8 cellular contexts compared by ENCODE assay signal in genomic region chr13:52405369-52405766, GRCh38. TPM values are rescaled to one million over a fixed set of nuclear protein-coding genes. Genes with fewer than 3 reads are reported as not detected.
DNase-seq lines count a peak whose midpoint lies in the region; ATAC-seq, FAIRE-seq and TF ChIP-seq lines count a peak whose summit lies in the region.

No MANE protein-coding gene starts in this region.

- H3K4me1 Mint-ChIP-seq in natural killer cell = peaks cover 14 to 25% of the 10 kb centered on the region in 2 donors

- DNase-seq in BE2C = no peak
- no peak for DNase-seq in MG63
- DNase-seq in endothelial cell of umbilical vein (ENCODE audit: low read depth, low spot score) = peak; percentile 52
- no peak for DNase-seq in natural killer cell
- no peak for DNase-seq in GOT3 (lab: John Stamatoyannopoulos, UW)
- no peak for DNase-seq in GM19239 (ENCODE audit: insufficient read length, low spot score)
- DNase-seq in HPDE6-E6E7 (ENCODE audit: extremely low spot score) = no peak

- H3K27ac Mint-ChIP-seq in natural killer cell = peak overlapping the region in 1 of 2 donors; percentile 75

- BruUV-seq in endothelial cell of umbilical vein (replicated peaks; lab: Mats Ljungman, UMichigan) = TSS peak; percentile 42

- H3K79me2 ChIP-seq in endothelial cell of umbilical vein (ENCODE audit: control insufficient read depth, insufficient read depth, low read length) = peaks cover 19% of the 10 kb centered on the region

- CTCF ChIA-PET in endothelial cell of umbilical vein (lab: Charles Lee) = interaction anchor here (1.0 to 11.9 kb wide), 6 partner anchors 10 to 44 kb away, joined by 3 to 142 read pairs (median 6); partner anchors contain the start of gene VPS36

- peak overlapping the region; percentile 96 for H3K9ac ChIP-seq in endothelial cell of umbilical vein (replicated peaks; ENCODE audit: extremely low read depth, insufficient read depth, low read length)

- intact Hi-C loops in endothelial cell of umbilical vein (cut with micrococcal nuclease) = loop anchor here (2.0 kb wide), 2 partner anchors 31 to 61 kb away; no protein-coding TSS in a partner anchor
- intact Hi-C loops in natural killer cell (cut with micrococcal nuclease) = no loop called here

- dilution Hi-C loops in endothelial cell of umbilical vein (cut with MboI; ENCODE audit: extremely low pct_ligation_motif_present, low sequenced_read_pairs) = no loop called here

- H3K9me3 ChIP-seq in BE2C (no peaks in the 10 kb centered on the region), MG63 (no peaks in the 10 kb centered on the region), endothelial cell of umbilical vein (replicated peaks; ENCODE audit: control insufficient read depth, insufficient read depth, low read length) (no peaks in the 10 kb centered on the region)

- no peak for FAIRE-seq in endothelial cell of umbilical vein (lab: Jason Lieb, UNC)
- no peak for FAIRE-seq in GM19239 (lab: Jason Lieb, UNC)

- H3K27ac ChIP-seq in endothelial cell of umbilical vein (ENCODE audit: insufficient read depth, low read depth, low read length) = peak overlapping the region; percentile 81

- TF ChIP-seq CTCF in BE2C (IDR thresholded peaks at IDR 0.05; ENCODE audit: low read depth, low read length) (no peak), endothelial cell of umbilical vein (IDR thresholded peaks at IDR 0.05; ENCODE audit: extremely low read depth in 1 of 2, insufficient read depth in 1 of 2, low read depth in 1 of 2, low read length in 2 of 2) (no peak), natural killer cell (IDR thresholded peaks at IDR 0.05) (no peak)

- no peaks in the 10 kb centered on the region for H3K36me3 Mint-ChIP-seq in natural killer cell

- H3K4me3 ChIP-seq in BE2C (ENCODE audit: low read depth, low read length) (peak overlapping the region; percentile 56), MG63 (peak overlapping the region; percentile 73), endothelial cell of umbilical vein (replicated peaks in 1 of 3; ENCODE audit: insufficient read depth in 1 of 3, low read depth in 1 of 3, low read length in 3 of 3) (peak overlapping the region; percentile 71 to 99 (median 74))

- H3K9me1 ChIP-seq in endothelial cell of umbilical vein (replicated peaks; ENCODE audit: control insufficient read depth, extremely low read depth, insufficient read depth, low read length) = no peaks in the 10 kb centered on the region

- no peaks in the 10 kb centered on the region for H3K4me1 ChIP-seq in BE2C
- H3K4me1 ChIP-seq in endothelial cell of umbilical vein (ENCODE audit: control insufficient read depth, extremely low read depth, insufficient read depth, low read length) = peaks cover 21% of the 10 kb centered on the region

- no peak for TF ChIP-seq POLR2A in endothelial cell of umbilical vein (IDR thresholded peaks at IDR 0.05; ENCODE audit: low read depth, low read length)

- peak overlapping the region; percentile 82 for H3K4me3 Mint-ChIP-seq in natural killer cell

- H3K27me3 ChIP-seq in BE2C (peaks cover 19% of the 10 kb centered on the region), MG63 (no peaks in the 10 kb centered on the region), endothelial cell of umbilical vein (ENCODE audit: control insufficient read depth in 2 of 2, insufficient read depth in 2 of 2, low read length in 2 of 2) (no peaks in the 10 kb centered on the region)

- peaks cover 9 to 18% of the 10 kb centered on the region in 2 donors for H3K27me3 Mint-ChIP-seq in natural killer cell (ENCODE audit: low read depth in 2 of 2)

- ATAC-seq in natural killer cell = peak in 2 of 3 donors; percentile 12 to 23
- no peak for ATAC-seq in HG02610 (IDR thresholded peaks at IDR 0.05; ENCODE audit: unreplicated experiment)

- H3K36me3 ChIP-seq in BE2C (no peaks in the 10 kb centered on the region), MG63 (peaks cover 6% of the 10 kb centered on the region), endothelial cell of umbilical vein (ENCODE audit: control insufficient read depth in 2 of 2, extremely low read depth in 1 of 2, insufficient read depth in 2 of 2, low read length in 2 of 2) (peaks cover 0 to 3% of the 10 kb centered on the region in 2 experiments)

- POLR2A ChIA-PET in endothelial cell of umbilical vein (lab: Charles Lee) = interaction anchor here (0.7 to 2.9 kb wide), 4 partner anchors 13 to 44 kb away, joined by 3 to 16 read pairs (median 6); partner anchors contain the start of gene VPS36

- H4K20me1 ChIP-seq in endothelial cell of umbilical vein (replicated peaks; ENCODE audit: control insufficient read depth, extremely low read depth, insufficient read depth, low read length) = no peaks in the 10 kb centered on the region

- H2AFZ ChIP-seq in endothelial cell of umbilical vein (ENCODE audit: low read depth, low read length) = peak overlapping the region; percentile 76

- H3K4me2 ChIP-seq in endothelial cell of umbilical vein (ENCODE audit: insufficient read depth, low read length) = peak overlapping the region; percentile 99

- no peaks in the 10 kb centered on the region for H3K9me3 Mint-ChIP-seq in natural killer cell

TF ChIP-seq in endothelial cell of umbilical vein, 7 proteins besides CTCF, POLR2A, EP300 and RAD21:
- TF ChIP-seq EZH2 (IDR thresholded peaks at IDR 0.05; ENCODE audit: borderline replicate concordance, low read depth, low read length, severe bottlenecking) = no peak
- no peak for TF ChIP-seq GATA2 (IDR thresholded peaks at IDR 0.05; ENCODE audit: insufficient read depth, insufficient read length, low read depth, low read length)
- no peak for TF ChIP-seq POLR2AphosphoS5 (IDR thresholded peaks at IDR 0.05; ENCODE audit: insufficient read depth, low read depth, low read length)
- TF ChIP-seq JUN (IDR thresholded peaks at IDR 0.05; ENCODE audit: borderline replicate concordance, insufficient read depth, insufficient read length, low read depth) = no peak
- TF ChIP-seq FOS (IDR thresholded peaks at IDR 0.05; ENCODE audit: borderline replicate concordance, insufficient read depth, low read length) = no peak
- no peak for TF ChIP-seq MYC (IDR thresholded peaks at IDR 0.05; ENCODE audit: low read depth, low read length)
- TF ChIP-seq MAX (IDR thresholded peaks at IDR 0.05; ENCODE audit: insufficient read depth, insufficient read length) = no peak

RNA-seq across cellular contexts. Expression of gene THSD1, which starts 0.6 kb away (rescaled TPM):
- polyA plus RNA-seq in BE2C (2012; ENCODE audit: insufficient read depth, insufficient read length, low read depth) = 0.74 TPM
- total RNA-seq in MG63 (2014; rRNA removed; shearing (Covaris generic); ENCODE audit: low replicate concordance) = 11.3 and 17.9 TPM in 2 replicates
- total RNA-seq in endothelial cell of umbilical vein (25.2 and 25.4 TPM in 2 replicates), natural killer cell (1 to 10 TPM in 1 of 3 donors, under 1 TPM in 2; 0.61 to 1.2 (median 0.84) TPM)
- polyA plus RNA-seq in endothelial cell of umbilical vein = 23.9 and 27.6 TPM in 2 replicates
- polyA plus RNA-seq in endothelial cell of umbilical vein (2011; cell fraction: cytosol; rRNA removed) = 27.3 and 27.8 TPM in 2 replicates
- 34.2 and 36.1 TPM in 2 replicates for polyA plus RNA-seq in endothelial cell of umbilical vein (2011; cell fraction: nucleus; rRNA removed)
- polyA plus RNA-seq in endothelial cell of umbilical vein (2012) = 18.3 and 23.2 TPM in 2 replicates
- 52.2 and 52.9 TPM in 2 replicates for polyA minus RNA-seq in endothelial cell of umbilical vein
- polyA minus RNA-seq in endothelial cell of umbilical vein (2011; cell fraction: cytosol; rRNA and poly(A)+ RNA removed) = 1.4 TPM
- 26.7 and 27.0 TPM in 2 replicates for polyA minus RNA-seq in endothelial cell of umbilical vein (2011; cell fraction: nucleus; rRNA and poly(A)+ RNA removed)

RNA-seq across cellular contexts. Expression of gene VPS36, which starts 45.1 kb away (rescaled TPM):
- polyA plus RNA-seq in BE2C (2012; ENCODE audit: insufficient read depth, insufficient read length, low read depth) = 22.3 TPM
- 9.7 and 18.2 TPM in 2 replicates for total RNA-seq in MG63 (2014; rRNA removed; shearing (Covaris generic); ENCODE audit: low replicate concordance)
- total RNA-seq in endothelial cell of umbilical vein (30.4 and 32.3 TPM in 2 replicates), natural killer cell (10 to 100 TPM; 59.0 to 64.2 (median 63.3) TPM)
- polyA plus RNA-seq in endothelial cell of umbilical vein = 13.0 and 14.3 TPM in 2 replicates
- polyA plus RNA-seq in endothelial cell of umbilical vein (2011; cell fraction: cytosol; rRNA removed) = 8.3 and 8.5 TPM in 2 replicates
- polyA plus RNA-seq in endothelial cell of umbilical vein (2011; cell fraction: nucleus; rRNA removed) = 39.2 and 59.9 TPM in 2 replicates
- polyA plus RNA-seq in endothelial cell of umbilical vein (2012) = 20.9 and 22.8 TPM in 2 replicates
- 17.7 and 18.5 TPM in 2 replicates for polyA minus RNA-seq in endothelial cell of umbilical vein
- polyA minus RNA-seq in endothelial cell of umbilical vein (2011; cell fraction: cytosol; rRNA and poly(A)+ RNA removed) = 8.0 TPM
- polyA minus RNA-seq in endothelial cell of umbilical vein (2011; cell fraction: nucleus; rRNA and poly(A)+ RNA removed) = 31.7 and 37.1 TPM in 2 replicates

RNA-seq across cellular contexts. Expression of gene CKAP2, which starts 49.9 kb away (rescaled TPM):
- 30.4 TPM for polyA plus RNA-seq in BE2C (2012; ENCODE audit: insufficient read depth, insufficient read length, low read depth)
- 42.1 and 52.3 TPM in 2 replicates for total RNA-seq in MG63 (2014; rRNA removed; shearing (Covaris generic); ENCODE audit: low replicate concordance)
- total RNA-seq in endothelial cell of umbilical vein = 62.3 and 72.1 TPM in 2 replicates
- polyA plus RNA-seq in endothelial cell of umbilical vein = 6.1 and 9.2 TPM in 2 replicates
- polyA plus RNA-seq in endothelial cell of umbilical vein (2011; cell fraction: cytosol; rRNA removed) = 17.0 and 18.0 TPM in 2 replicates
- 17.3 and 19.4 TPM in 2 replicates for polyA plus RNA-seq in endothelial cell of umbilical vein (2011; cell fraction: nucleus; rRNA removed)
- 32.8 and 60.0 TPM in 2 replicates for polyA plus RNA-seq in endothelial cell of umbilical vein (2012)
- 12.5 TPM in 2 replicates for polyA minus RNA-seq in endothelial cell of umbilical vein
- 24.0 TPM for polyA minus RNA-seq in endothelial cell of umbilical vein (2011; cell fraction: cytosol; rRNA and poly(A)+ RNA removed)
- 13.6 and 21.0 TPM in 2 replicates for polyA minus RNA-seq in endothelial cell of umbilical vein (2011; cell fraction: nucleus; rRNA and poly(A)+ RNA removed)
- 10 to 100 TPM; 12.0 to 15.6 (median 13.1) TPM for total RNA-seq in natural killer cell
